10 cellular contexts compared by ENCODE assay signal in the genomic region with DNA sequence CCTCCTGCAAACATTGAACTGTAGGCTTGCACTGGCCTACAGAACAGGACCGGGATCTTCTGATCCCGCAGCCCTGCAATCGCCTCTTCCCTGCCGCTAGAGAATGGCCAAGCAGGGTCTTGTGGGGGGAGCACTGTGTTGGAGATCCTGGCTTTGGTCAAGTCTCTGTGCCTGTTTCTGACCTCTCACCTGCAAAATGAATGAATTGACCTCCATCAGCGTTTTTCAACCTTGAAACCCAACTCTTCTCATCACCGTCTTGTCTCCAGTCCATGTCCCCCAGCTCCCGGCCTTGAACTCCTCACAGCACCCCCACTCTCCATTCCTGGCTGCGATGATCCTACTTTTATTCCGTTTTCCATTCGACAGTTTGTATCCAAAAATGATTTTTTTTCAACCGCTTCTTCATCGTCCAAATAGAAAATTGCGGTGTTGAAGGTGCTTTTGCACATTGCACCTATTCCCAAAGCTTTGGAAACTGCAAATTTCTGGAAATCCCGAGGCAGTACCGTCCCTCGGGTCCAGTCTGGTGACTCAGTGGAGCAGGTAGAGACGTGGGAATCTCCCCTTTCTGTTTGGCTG. TPM values are rescaled to one million over a fixed set of nuclear protein-coding genes. Genes with fewer than 3 reads are reported as not detected.
DNase-seq lines count a peak whose midpoint lies in the region; ATAC-seq and TF ChIP-seq lines count a peak whose summit lies in the region.
"Had no signal": no experiment of that assay in that cellular context is flagged by ENCODE, and none has a peak within 500 bp of the region (broad histone marks: within the 10 kb centered on the region; RNA-seq: fewer than 3 reads in every experiment).

No MANE protein-coding gene starts in this region.

- H3K4me1 ChIP-seq in heart left ventricle = peaks cover 0 to 79% (median 53%) of the 10 kb centered on the region in 12 donors
- H3K4me1 ChIP-seq in adipocyte (ENCODE audit: control insufficient read depth, insufficient read depth, low read length) = peaks cover 57% of the 10 kb centered on the region
- H3K4me1 ChIP-seq in mesenchymal stem cell (ENCODE audit: control insufficient read depth, insufficient read depth, low read depth, low read length) = peaks cover 35% of the 10 kb centered on the region
- peaks cover 46 to 65% (median 51%) of the 10 kb centered on the region in 4 donors for H3K4me1 ChIP-seq in upper lobe of left lung

- H3K36me3 ChIP-seq in heart left ventricle = peaks cover 0 to 9% (median 0%) of the 10 kb centered on the region in 9 donors
- H3K36me3 ChIP-seq in adipocyte (ENCODE audit: control insufficient read depth, insufficient read depth, low read length, severe bottlenecking) = no peaks in the 10 kb centered on the region
- peaks cover 5 to 9% of the 10 kb centered on the region in 2 experiments for H3K36me3 ChIP-seq in mesenchymal stem cell (ENCODE audit: control insufficient read depth in 1 of 2, insufficient read depth in 2 of 2, low read depth in 1 of 2, low read length in 2 of 2)
- H3K36me3 ChIP-seq in upper lobe of left lung = no peaks in the 10 kb centered on the region
- H3K36me3 ChIP-seq: pancreas had no signal

- no peak overlapping the region for H2BK15ac ChIP-seq in mesenchymal stem cell (ENCODE audit: low read depth, poor library complexity, severe bottlenecking)

- TF ChIP-seq EP300 in upper lobe of left lung (IDR thresholded peaks at IDR 0.05) = no peak

- H3K27me3 ChIP-seq in heart left ventricle = no peaks in the 10 kb centered on the region
- no peaks in the 10 kb centered on the region for H3K27me3 ChIP-seq in adipocyte (replicated peaks; ENCODE audit: control insufficient read depth, insufficient read depth, low read length)
- H3K27me3 ChIP-seq in mesenchymal stem cell (ENCODE audit: control insufficient read depth in 1 of 2, insufficient read depth in 1 of 2, low read length in 2 of 2) = no peaks in the 10 kb centered on the region
- no peaks in the 10 kb centered on the region for H3K27me3 ChIP-seq in upper lobe of left lung
- H3K27me3 ChIP-seq: pancreas had no signal

- peak overlapping the region in 1 of 2 experiments; percentile 23 for H3K23ac ChIP-seq in mesenchymal stem cell (ENCODE audit: low read length in 2 of 2)

- H2BK12ac ChIP-seq in mesenchymal stem cell (ENCODE audit: low read length in 2 of 2) = peak overlapping the region in 1 of 2 experiments; percentile 29

- H3K79me1 ChIP-seq in mesenchymal stem cell (replicated peaks; ENCODE audit: low read length, poor library complexity, severe bottlenecking) = peaks cover 13% of the 10 kb centered on the region

- no peak overlapping the region for H3K4ac ChIP-seq in mesenchymal stem cell (ENCODE audit: low read depth in 1 of 2, low read length in 2 of 2)

- H2BK5ac ChIP-seq in mesenchymal stem cell (ENCODE audit: low read depth, low read length, poor library complexity, severe bottlenecking) = no peak overlapping the region

- no peak overlapping the region for H3K18ac ChIP-seq in mesenchymal stem cell (ENCODE audit: low read depth in 1 of 2, low read length in 2 of 2)

- H4K8ac ChIP-seq in mesenchymal stem cell (ENCODE audit: low read length) = no peak overlapping the region

- H2BK120ac ChIP-seq in mesenchymal stem cell (ENCODE audit: low read depth, low read length) = peak overlapping the region; percentile 39

- TF ChIP-seq POLR2A in heart left ventricle (IDR thresholded peaks at IDR 0.05) = no peak
- TF ChIP-seq POLR2A in upper lobe of left lung (IDR thresholded peaks at IDR 0.05) = no peak

- H3K14ac ChIP-seq in mesenchymal stem cell (ENCODE audit: low read length in 2 of 2) = peak overlapping the region in 1 of 2 experiments; percentile 26

- no peak overlapping the region for H4K91ac ChIP-seq in mesenchymal stem cell (ENCODE audit: low read length)

- intact Hi-C loops in heart left ventricle (cut with DNase I) (loop anchor here in 7 of 10 donors (2.0 to 10.0 kb wide), 8 partner anchors 57 to 187 kb away; a partner anchor contains a TSS), cardiac septum (cut with DNase I) (loop anchor here (5.0 kb wide), 1 partner anchor 150 kb away; a partner anchor contains a TSS)

- H2AK5ac ChIP-seq in mesenchymal stem cell (ENCODE audit: low read length, severe bottlenecking) = no peak overlapping the region

- WGBS in heart left ventricle, 4 donors = 86 to 90% (median 87%) methylated on average over 17 of the region's 17 CpGs
- 83% methylated on average over 16 of the region's 17 CpGs for WGBS in mesenchymal stem cell
- WGBS in upper lobe of left lung, 2 donors = 89 to 92% methylated on average over 17 of the region's 17 CpGs

- H3K9me3 ChIP-seq in heart left ventricle (no peaks in the 10 kb centered on the region), adipocyte (ENCODE audit: control insufficient read depth, low read length) (no peaks in the 10 kb centered on the region), mesenchymal stem cell (ENCODE audit: control insufficient read depth, low read length) (no peaks in the 10 kb centered on the region), upper lobe of left lung (no peaks in the 10 kb centered on the region)
- H3K9me3 ChIP-seq: pancreas had no signal

- DNase-seq in heart left ventricle = no peak
- no peak for DNase-seq in cardiac septum (ENCODE audit: low spot score)
- no peak for DNase-seq in adipocyte (ENCODE audit: low read depth)
- DNase-seq in mesenchymal stem cell = no peak
- no peak for DNase-seq in upper lobe of left lung
- no peak for DNase-seq in NCI-H1092 treated with DMSO at 0.1 percent for 48 hours (lab: John Stamatoyannopoulos, UW)
- no peak for DNase-seq in LoVo (ENCODE audit: low spot score)
- DNase-seq: NCI-H2227 treated with DMSO at 0.1 percent for 48 hours, pancreas had no signal

- no peak for ATAC-seq in heart left ventricle
- no peak for ATAC-seq in upper lobe of left lung (ENCODE audit: low FRiP score in 2 of 2)
- no peak for ATAC-seq in HG03175 (IDR thresholded peaks at IDR 0.05; ENCODE audit: unreplicated experiment)
- ATAC-seq: pancreas had no signal

- TF ChIP-seq CTCF in heart left ventricle (IDR thresholded peaks at IDR 0.05) (no peak), upper lobe of left lung (IDR thresholded peaks at IDR 0.05) (no peak)

- peak overlapping the region in 7 of 12 donors; percentile 58 to 83 (median 76) for H3K4me3 ChIP-seq in heart left ventricle
- peak overlapping the region; percentile 94 for H3K4me3 ChIP-seq in adipocyte (ENCODE audit: low read length)
- peak overlapping the region in 1 of 2 experiments; percentile 94 for H3K4me3 ChIP-seq in mesenchymal stem cell (ENCODE audit: insufficient read depth in 1 of 2, low read depth in 1 of 2, low read length in 2 of 2)
- peak overlapping the region in 3 of 4 donors; percentile 67 to 94 (median 92) for H3K4me3 ChIP-seq in upper lobe of left lung

- H3K4me2 ChIP-seq in mesenchymal stem cell (ENCODE audit: low read length, poor library complexity, severe bottlenecking) = no peak overlapping the region

- H2AFZ ChIP-seq in mesenchymal stem cell (ENCODE audit: low read depth, low read length) = no peak overlapping the region

- H3K27ac ChIP-seq in heart left ventricle (peak overlapping the region in 5 of 12 donors; percentile 78 to 90 (median 83)), mesenchymal stem cell (ENCODE audit: low read length, poor library complexity, severe bottlenecking) (no peak overlapping the region), upper lobe of left lung (peak overlapping the region in 1 of 4 donors; percentile 93)
- H3K27ac ChIP-seq: pancreas had no signal

- H3K9ac ChIP-seq in adipocyte (ENCODE audit: low read length) (peak overlapping the region; percentile 96), mesenchymal stem cell (ENCODE audit: low read length) (peak overlapping the region; percentile 96)

RNA-seq across cellular contexts. Expression of a gene that starts 2.0 kb away (rescaled TPM):
- total RNA-seq in heart left ventricle (10 to 100 TPM; 24.2 to 89.4 (median 31.3) TPM), cardiac septum (35.6 TPM), upper lobe of left lung (100 to 1,000 TPM in 4 of 6 donors, 10 to 100 TPM in 2; 72.3 to 408 (median 146) TPM)
- 10 to 100 TPM; 26.9 to 39.6 TPM for polyA plus RNA-seq in heart left ventricle
- polyA plus RNA-seq in mesenchymal stem cell (2013, experiment 1 of 2) = 49.4 TPM
- 51.6 TPM for polyA plus RNA-seq in mesenchymal stem cell (2013, experiment 2 of 2)

RNA-seq across cellular contexts. Expression of a gene that starts 2.3 kb away (rescaled TPM):
- total RNA-seq in heart left ventricle = 1 to 10 TPM; 2.1 to 9.2 (median 4.7) TPM
- 1 to 10 TPM; 4.2 to 5.1 TPM for polyA plus RNA-seq in heart left ventricle
- 2.6 TPM for total RNA-seq in cardiac septum
- 5.1 TPM for polyA plus RNA-seq in mesenchymal stem cell (2013, experiment 1 of 2)
- 6.6 TPM for polyA plus RNA-seq in mesenchymal stem cell (2013, experiment 2 of 2)
- 10 to 100 TPM in 2 of 6 donors, 1 to 10 TPM in 4; 4.9 to 21.0 (median 8.7) TPM for total RNA-seq in upper lobe of left lung

RNA-seq across cellular contexts. Expression of a gene that starts 50.9 kb away (rescaled TPM):
- 10 to 100 TPM in 7 of 9 donors, 1 to 10 TPM in 2; 5.2 to 49.5 (median 16.9) TPM for total RNA-seq in heart left ventricle
- polyA plus RNA-seq in heart left ventricle = 10 to 100 TPM in 1 of 2 donors, 1 to 10 TPM in 1; 9.6 to 36.3 TPM
- total RNA-seq in cardiac septum = 7.1 TPM
- 3.7 TPM for polyA plus RNA-seq in mesenchymal stem cell (2013, experiment 1 of 2)
- polyA plus RNA-seq in mesenchymal stem cell (2013, experiment 2 of 2) = 3.3 TPM
- total RNA-seq in upper lobe of left lung = 100 to 1,000 TPM in 1 of 6 donors, 10 to 100 TPM in 5; 35.8 to 262 (median 61.1) TPM
